In the genomic region with DNA sequence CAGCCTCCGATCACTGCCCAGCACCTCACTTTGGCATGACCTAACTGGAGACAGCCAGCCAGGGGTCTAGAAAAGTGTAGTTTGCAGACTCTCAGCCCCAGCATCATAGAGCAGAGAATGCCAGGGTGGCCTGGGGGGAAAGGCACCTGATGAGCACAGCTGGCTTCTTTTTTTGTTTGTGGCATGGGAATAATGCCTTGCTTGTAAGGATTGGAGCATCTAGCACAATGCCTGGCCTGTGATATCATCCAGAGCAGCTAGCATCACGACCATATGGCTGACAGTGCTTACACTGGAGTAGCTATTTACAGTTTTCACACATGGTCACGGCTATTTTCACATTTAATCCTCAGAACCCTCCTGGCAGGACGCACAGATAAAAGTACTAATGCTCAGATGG, we compare ENCODE assay signal across 24 cellular contexts.
DNase-seq lines count a peak whose midpoint lies in the region; ATAC-seq and TF ChIP-seq lines count a peak whose summit lies in the region.
"Had no signal": no experiment of that assay in that cellular context is flagged by ENCODE, and none has a peak within 500 bp of the region (broad histone marks: within the 10 kb centered on the region; RNA-seq: fewer than 3 reads in every experiment).

No MANE protein-coding gene starts in this region.

- no peaks in the 10 kb centered on the region for H3K36me3 Mint-ChIP-seq in neural progenitor cell
- H3K36me3 Mint-ChIP-seq: immature natural killer cell had no signal

- no peaks in the 10 kb centered on the region for H4K20me1 ChIP-seq in neural progenitor cell (ENCODE audit: low read depth)

- peaks cover 6% of the 10 kb centered on the region for H3K9me3 Mint-ChIP-seq in neural progenitor cell

- H3K36me3 ChIP-seq in neural progenitor cell, result no peaks in the 10 kb centered on the region
- H3K36me3 ChIP-seq: cardiac muscle cell, heart right ventricle, ovary, sigmoid colon had no signal

- H3K9me3 ChIP-seq in neural progenitor cell (ENCODE audit: low read depth), result no peaks in the 10 kb centered on the region
- H3K9me3 ChIP-seq: ovary, sigmoid colon had no signal

- H3K4me2 ChIP-seq in neural progenitor cell, result peak overlapping the region; percentile 13

- no peak overlapping the region for H3K9ac ChIP-seq in neural progenitor cell

- no peak for TF ChIP-seq POLR2A in GM18505 (IDR thresholded peaks at IDR 0.05; ENCODE audit: borderline replicate concordance, extremely low read depth, insufficient read depth, insufficient read length)

- no peak overlapping the region for H2AFZ ChIP-seq in neural progenitor cell (replicated peaks)

- DNase-seq in C1 segment of cervical spinal cord (lab: John Stamatoyannopoulos, UW) (peak in 10 of 14 donors; percentile 13 to 70 (median 46)), RPMI7951 (ENCODE audit: low read depth) (peak; percentile 3), foreskin melanocyte (peak; percentile 25), neural progenitor cell (ENCODE audit: low spot score) (peak; percentile 25), EL (no peak), NCI-H2029 treated with DMSO at 0.1 percent for 48 hours (lab: John Stamatoyannopoulos, UW) (no peak)
- DNase-seq: activated CD4-positive, CD25-positive, alpha-beta regulatory T cell; activated naive CD4-positive, alpha-beta T cell treated with Interleukin-2 at 50 U/mL for 16 hours; activated T-cell treated with anti-CD3 and anti-CD28 coated beads, Interleukin-2, amount 50 U/mL, for 1 hour; dermis blood vessel endothelial cell; H9; heart right ventricle; immature natural killer cell; IMR-90; NCI-H1105; NCI-H2107; NCI-H69; ovary; sigmoid colon; T1000 had no signal

- no peaks in the 10 kb centered on the region for H3K27me3 ChIP-seq in neural progenitor cell
- H3K27me3 ChIP-seq: cardiac muscle cell, ovary had no signal

- no peak for TF ChIP-seq CTCF in neural progenitor cell (IDR thresholded peaks at IDR 0.05)

- no peaks in the 10 kb centered on the region for H3F3A ChIP-seq in neural progenitor cell (ENCODE audit: low read depth)

- no peaks in the 10 kb centered on the region for H3K79me2 ChIP-seq in neural progenitor cell (ENCODE audit: low read depth)

- no peak overlapping the region for H3K27ac Mint-ChIP-seq in neural progenitor cell
- H3K27ac Mint-ChIP-seq: immature natural killer cell had no signal

- H3K27ac ChIP-seq in neural progenitor cell, result no peak overlapping the region
- H3K27ac ChIP-seq: cardiac muscle cell, heart right ventricle, ovary, RWPE1, sigmoid colon had no signal

- peaks cover 48% of the 10 kb centered on the region for H3K4me1 Mint-ChIP-seq in neural progenitor cell
- H3K4me1 Mint-ChIP-seq: immature natural killer cell had no signal

- ATAC-seq in GM21737 (IDR thresholded peaks at IDR 0.05; ENCODE audit: unreplicated experiment) (no peak), GM18505 (IDR thresholded peaks at IDR 0.05; ENCODE audit: unreplicated experiment) (no peak)
- ATAC-seq: heart right ventricle had no signal

- peaks cover 12% of the 10 kb centered on the region for H3K27me3 Mint-ChIP-seq in neural progenitor cell (ENCODE audit: insufficient read depth, low read depth)

- no peak overlapping the region for H3K4me3 Mint-ChIP-seq in neural progenitor cell
- H3K4me3 Mint-ChIP-seq: H9, immature natural killer cell had no signal

- H3K4me3 ChIP-seq in neural progenitor cell, result no peak overlapping the region
- H3K4me3 ChIP-seq: cardiac muscle cell, heart right ventricle, ovary, sigmoid colon had no signal

- H3K4me1 ChIP-seq in neural progenitor cell, result peaks cover 20% of the 10 kb centered on the region

Comparison
In these comparisons a context has a peak if more than half of its experiments do, and no peak if none do; other contexts are left out.
1. DNase-seq: peak in C1 segment of cervical spinal cord (10 of 14), RPMI7951 (single experiment), foreskin melanocyte (single experiment) and neural progenitor cell (single experiment); none in EL (single experiment) and NCI-H2029 treated with DMSO at 0.1 percent for 48 hours (single experiment).